Comparison of ENCODE assay signal across 20 cellular contexts in genomic region chr2:45951025-45951737, GRCh38.
DNase-seq lines count a peak whose midpoint lies in the region; ATAC-seq and TF ChIP-seq lines count a peak whose summit lies in the region.
"Had no signal": no experiment of that assay in that cellular context is flagged by ENCODE, and none has a peak within 500 bp of the region (broad histone marks: within the 10 kb centered on the region; RNA-seq: fewer than 3 reads in every experiment).

No MANE protein-coding gene starts in this region.

- H3K27ac Mint-ChIP-seq in activated CD4-positive, alpha-beta T cell treated with anti-CD3 and anti-CD28 coated beads for 36 hours = no peak overlapping the region
- H3K27ac Mint-ChIP-seq in stimulated activated effector memory CD8-positive, alpha-beta T cell treated with anti-CD3 and anti-CD28 coated beads, Interleukin-12 subunit alpha, Interleukin-12 subunit beta, amount 100 ng/mL, for 72 hours = no peak overlapping the region
- H3K27ac Mint-ChIP-seq: B cell; CD4-positive, CD25-positive, alpha-beta regulatory T cell had no signal

- H2AFZ ChIP-seq in Loucy (ENCODE audit: low read length) = no peak overlapping the region
- H2AFZ ChIP-seq: PC-9 had no signal

- no peak for TF ChIP-seq POLR2A in Peyer's patch (IDR thresholded peaks at IDR 0.05)

- H3K27me3 Mint-ChIP-seq in activated CD4-positive, alpha-beta T cell treated with anti-CD3 and anti-CD28 coated beads for 36 hours = no peaks in the 10 kb centered on the region
- H3K27me3 Mint-ChIP-seq: B cell had no signal

- H3K36me3 ChIP-seq in Loucy (ENCODE audit: insufficient read depth, low read length) (no peaks in the 10 kb centered on the region), Peyer's patch (no peaks in the 10 kb centered on the region)
- H3K36me3 ChIP-seq: HAP-1 had no signal

- intact Hi-C loops in activated CD4-positive, alpha-beta T cell treated with anti-CD3 and anti-CD28 coated beads for 36 hours (cut with DNase I, micrococcal nuclease) = no loop called here

- H3K79me2 ChIP-seq in Loucy (ENCODE audit: insufficient read depth, low read length) = no peaks in the 10 kb centered on the region; the same call in 1 of the 2 replicates

- H3K9ac ChIP-seq in Loucy (ENCODE audit: low read depth, low read length, poor library complexity, severe bottlenecking) = no peak overlapping the region

- no peaks in the 10 kb centered on the region for H3K9me2 ChIP-seq in Loucy (replicated peaks; ENCODE audit: low read depth, low read length)

- no peak for TF ChIP-seq CTCF in Loucy (conservative IDR thresholded peaks at IDR 0.05; ENCODE audit: low read length)
- no peak for TF ChIP-seq CTCF in Peyer's patch (IDR thresholded peaks at IDR 0.05)

- no peak overlapping the region for H3K4me3 Mint-ChIP-seq in activated CD4-positive, alpha-beta T cell treated with anti-CD3 and anti-CD28 coated beads for 36 hours
- no peak overlapping the region for H3K4me3 Mint-ChIP-seq in stimulated activated effector memory CD8-positive, alpha-beta T cell treated with anti-CD3 and anti-CD28 coated beads, Interleukin-12 subunit alpha, Interleukin-12 subunit beta, amount 100 ng/mL, for 72 hours
- H3K4me3 Mint-ChIP-seq: B cell; CD4-positive, CD25-positive, alpha-beta regulatory T cell had no signal

- H3K27me3 ChIP-seq in Loucy (ENCODE audit: insufficient read depth, low read length, poor library complexity, severe bottlenecking) (no peaks in the 10 kb centered on the region), Peyer's patch (no peaks in the 10 kb centered on the region)

- peak overlapping the region; percentile 60 for H3K4me2 ChIP-seq in Loucy (ENCODE audit: low read depth, low read length, poor library complexity, severe bottlenecking)
- H3K4me2 ChIP-seq: PC-9 had no signal

- CTCF ChIA-PET in activated CD4-positive, alpha-beta T cell treated with anti-CD3 and anti-CD28 coated beads for 36 hours (lab: Charles Lee) = interaction anchor here (0.6 to 0.7 kb wide), 2 partner anchors 172 to 240 kb away, joined by 3 read pairs; no protein-coding TSS in a partner anchor

- H3F3A ChIP-seq in Loucy (ENCODE audit: low read depth) = no peaks in the 10 kb centered on the region

- no peak for DNase-seq in activated CD4-positive, alpha-beta T cell treated with anti-CD3 and anti-CD28 coated beads for 36 hours
- DNase-seq in activated CD4-positive, alpha-beta T cell treated with anti-CD3 and anti-CD28 coated beads for 48 hours = no peak
- DNase-seq in islet precursor cell = peak; percentile 29
- no peak for DNase-seq in stimulated activated effector memory CD8-positive, alpha-beta T cell treated with anti-CD3 and anti-CD28 coated beads, Interleukin-12 subunit alpha, Interleukin-12 subunit beta, amount 100 ng/mL, for 72 hours (ENCODE audit: low spot score in 2 of 2)
- DNase-seq in Peyer's patch = no peak
- no peak for DNase-seq in NCI-H187 (lab: John Stamatoyannopoulos, UW)
- DNase-seq: Caco-2; CD4-positive, CD25-positive, alpha-beta regulatory T cell; DMS153; IMR-90; NCI-H1105 treated with DMSO at 0.1 percent for 48 hours; NCI-H1930; NCI-H446; NCI-H69; PC-9 had no signal

- POLR2A ChIA-PET in activated CD4-positive, alpha-beta T cell treated with anti-CD3 and anti-CD28 coated beads for 36 hours (lab: Charles Lee) = no interaction called here

- no peaks in the 10 kb centered on the region for H4K20me1 ChIP-seq in Loucy (ENCODE audit: insufficient read depth, low read length, poor library complexity, severe bottlenecking)

- no peaks in the 10 kb centered on the region for H3K36me3 Mint-ChIP-seq in activated CD4-positive, alpha-beta T cell treated with anti-CD3 and anti-CD28 coated beads for 36 hours (ENCODE audit: low read depth)
- H3K36me3 Mint-ChIP-seq in stimulated activated effector memory CD8-positive, alpha-beta T cell treated with anti-CD3 and anti-CD28 coated beads, Interleukin-12 subunit alpha, Interleukin-12 subunit beta, amount 100 ng/mL, for 72 hours = no peaks in the 10 kb centered on the region
- H3K36me3 Mint-ChIP-seq: CD4-positive, CD25-positive, alpha-beta regulatory T cell had no signal

- no peaks in the 10 kb centered on the region for H3K9me3 Mint-ChIP-seq in activated CD4-positive, alpha-beta T cell treated with anti-CD3 and anti-CD28 coated beads for 36 hours (ENCODE audit: low read depth)
- no peaks in the 10 kb centered on the region for H3K9me3 Mint-ChIP-seq in stimulated activated effector memory CD8-positive, alpha-beta T cell treated with anti-CD3 and anti-CD28 coated beads, Interleukin-12 subunit alpha, Interleukin-12 subunit beta, amount 100 ng/mL, for 72 hours

- H3K9me3 ChIP-seq in Loucy (ENCODE audit: insufficient read depth, low read depth, low read length) (no peaks in the 10 kb centered on the region), Peyer's patch (no peaks in the 10 kb centered on the region)
- H3K9me3 ChIP-seq: Caco-2, HAP-1 had no signal

- peak overlapping the region; percentile 23 for H3K4me3 ChIP-seq in Loucy (ENCODE audit: low read length, poor library complexity, severe bottlenecking)
- H3K4me3 ChIP-seq in Peyer's patch = no peak overlapping the region
- H3K4me3 ChIP-seq: HAP-1, PC-9 had no signal

- ATAC-seq in activated CD4-positive, alpha-beta T cell treated with anti-CD3 and anti-CD28 coated beads for 36 hours = peak; percentile 26
- peak; percentile 40 for ATAC-seq in stimulated activated effector memory CD8-positive, alpha-beta T cell treated with anti-CD3 and anti-CD28 coated beads, Interleukin-12 subunit alpha, Interleukin-12 subunit beta, amount 100 ng/mL, for 72 hours
- no peak for ATAC-seq in HG03521 (IDR thresholded peaks at IDR 0.05; ENCODE audit: unreplicated experiment)

- no peak overlapping the region for H3K27ac ChIP-seq in Peyer's patch
- H3K27ac ChIP-seq: 22Rv1, PC-9 had no signal

- H3K4me1 Mint-ChIP-seq in activated CD4-positive, alpha-beta T cell treated with anti-CD3 and anti-CD28 coated beads for 36 hours = no peaks in the 10 kb centered on the region
- H3K4me1 Mint-ChIP-seq in stimulated activated effector memory CD8-positive, alpha-beta T cell treated with anti-CD3 and anti-CD28 coated beads, Interleukin-12 subunit alpha, Interleukin-12 subunit beta, amount 100 ng/mL, for 72 hours = no peaks in the 10 kb centered on the region
- H3K4me1 Mint-ChIP-seq: CD4-positive, CD25-positive, alpha-beta regulatory T cell had no signal

- H3K4me1 ChIP-seq in Loucy (ENCODE audit: insufficient read depth, low read length, poor library complexity, severe bottlenecking) (peaks cover 23% of the 10 kb centered on the region), Peyer's patch (no peaks in the 10 kb centered on the region)
- H3K4me1 ChIP-seq: Caco-2 had no signal
